ENCODE assay signal across 21 cellular contexts in genomic region chr9:16282718-16283117, GRCh38.
"Had no signal": no experiment of that assay in that cellular context is flagged by ENCODE, and none has a peak within 500 bp of the region (broad histone marks: within the 10 kb centered on the region; RNA-seq: fewer than 3 reads in every experiment).

No MANE protein-coding gene starts in this region.

- DNase-seq: activated B cell treated with CpG ODN at 0.5 μM for 24 hours; activated CD4-positive, alpha-beta T cell treated with anti-CD3 and anti-CD28 coated beads for 1 hour; activated CD4-positive, alpha-beta T cell treated with anti-CD3 and anti-CD28 coated beads, Interleukin-2, amount 10 ng/mL, durations not matched to agents 24 days and 14 days; activated CD4-positive, alpha-beta T cell treated with anti-CD3 and anti-CD28 coated beads, Interleukin-2, amount 50 U/mL, for 48 hours; activated CD8-positive, alpha-beta memory T cell treated with anti-CD3 and anti-CD28 coated beads, Interleukin-2, amount 10 ng/mL, durations not matched to agents 7 days and 5 days; activated effector memory CD4-positive, alpha-beta T cell treated with Interleukin-2 at 50 U/mL for 16 hours; activated naive CD4-positive, alpha-beta T cell; activated T-cell treated with anti-CD3 and anti-CD28 coated beads, Interleukin-2, amount 50 U/mL, for 24 hours; aorta; Karpas-422; MM.1S; NCI-H1436; NCI-H1694 treated with DMSO at 0.1 percent for 48 hours; NCI-H2029 treated with DMSO at 0.1 percent for 48 hours; NCI-H510A; NCI-H526 treated with DMSO at 0.1 percent for 48 hours; SIG-M5; T-helper 17 cell; T-helper 9 cell had no signal

- H3K27me3 ChIP-seq: breast epithelium had no signal

- H3K4me1 ChIP-seq: breast epithelium had no signal

- H3K9me3 ChIP-seq: breast epithelium had no signal

- H3K27ac ChIP-seq: breast epithelium had no signal

- H3K4me3 ChIP-seq: breast epithelium, K562 had no signal

- ATAC-seq: activated CD8-positive, alpha-beta memory T cell treated with anti-CD3 and anti-CD28 coated beads, Interleukin-2, amount 10 ng/mL, durations not matched to agents 7 days and 5 days; K562; T-helper 17 cell had no signal

- H3K36me3 ChIP-seq: breast epithelium had no signal
